Comparison of ENCODE assay signal across 9 cellular contexts in genomic region chr6:157563611-157564284, GRCh38.
A peak's percentile ranks its signal among the peaks of the same experiment; 100 is the strongest.
DNase-seq lines count a peak whose midpoint lies in the region; ATAC-seq, FAIRE-seq and TF ChIP-seq lines count a peak whose summit lies in the region.
"Had no signal": no experiment of that assay in that cellular context is flagged by ENCODE, and none has a peak within 500 bp of the region (broad histone marks: within the 10 kb centered on the region; RNA-seq: fewer than 3 reads in every experiment).

No MANE protein-coding gene starts in this region.

- H3K36me3 ChIP-seq in adipocyte (ENCODE audit: control insufficient read depth, insufficient read depth, low read length, severe bottlenecking) = no peaks in the 10 kb centered on the region
- H3K36me3 ChIP-seq in kidney (ENCODE audit: control insufficient read depth in 1 of 2, insufficient read depth in 2 of 2, low read length in 2 of 2) = no peaks in the 10 kb centered on the region

- H3K27me3 ChIP-seq in adipocyte (replicated peaks; ENCODE audit: control insufficient read depth, insufficient read depth, low read length) = peaks cover 7% of the 10 kb centered on the region

- H3K9me3 ChIP-seq in adipocyte (ENCODE audit: control insufficient read depth, low read length) (no peaks in the 10 kb centered on the region), kidney (ENCODE audit: control insufficient read depth in 1 of 2, low read length in 2 of 2) (peaks cover 0 to 4% of the 10 kb centered on the region in 2 donors)

- no peak for FAIRE-seq in kidney (lab: Jason Lieb, UNC)

- intact Hi-C loops in kidney (cut with DNase I) = no loop called here

- H3K4me3 ChIP-seq in adipocyte (ENCODE audit: low read length) (no peak overlapping the region), kidney (ENCODE audit: low read length in 2 of 2) (no peak overlapping the region)

- in situ Hi-C loops in ACHN (cut with HindIII; ENCODE audit: low pct_ligation_motif_present, low pct_unique_long_range_greater_than_20kb, low sequenced_read_pairs) = no loop called here

- H3K9ac ChIP-seq in adipocyte (ENCODE audit: low read length) = no peak overlapping the region
- no peak overlapping the region for H3K9ac ChIP-seq in kidney (ENCODE audit: low read length in 2 of 2)

- H3K4me1 ChIP-seq in adipocyte (ENCODE audit: control insufficient read depth, insufficient read depth, low read length) (no peaks in the 10 kb centered on the region), kidney (ENCODE audit: control insufficient read depth in 1 of 2, insufficient read depth in 1 of 2, low read depth in 1 of 2, low read length in 2 of 2) (no peaks in the 10 kb centered on the region)

- H3K27ac ChIP-seq in kidney (ENCODE audit: low read depth in 2 of 2, low read length in 2 of 2) = no peak overlapping the region

- peak; percentile 9; the same call in 1 of the 3 replicates for TF ChIP-seq CTCF in GM12872 (IDR thresholded peaks at IDR 0.05; ENCODE audit: insufficient read depth, low read depth, low read length)
- TF ChIP-seq CTCF in kidney (IDR thresholded peaks at IDR 0.05; ENCODE audit: borderline replicate concordance, extremely low read depth, insufficient read depth) = no peak

- ATAC-seq in GM19455 (IDR thresholded peaks at IDR 0.05; ENCODE audit: unreplicated experiment) (peak; percentile 61), HG03095 (IDR thresholded peaks at IDR 0.05; ENCODE audit: unreplicated experiment) (peak; percentile 76)
- ATAC-seq: Panc1 had no signal

- DNase-seq in adipocyte (ENCODE audit: low read depth) = peak; percentile 50
- DNase-seq in ACHN = no peak
- no peak for DNase-seq in kidney
- no peak for DNase-seq in NCI-H2107 treated with DMSO at 0.1 percent for 48 hours (lab: John Stamatoyannopoulos, UW; ENCODE audit: unreplicated experiment)
- DNase-seq in effector CD4-positive, alpha-beta T cell = no peak
